In genomic region chr3:98746882-98747281, GRCh38 we compare ENCODE assay signal across 20 cellular contexts. TPM values are rescaled to one million over a fixed set of nuclear protein-coding genes. Genes with fewer than 3 reads are reported as not detected.
"Had no signal": no experiment of that assay in that cellular context is flagged by ENCODE, and none has a peak within 500 bp of the region (broad histone marks: within the 10 kb centered on the region; RNA-seq: fewer than 3 reads in every experiment).

No MANE protein-coding gene starts in this region.

- H3K9me3 ChIP-seq: left lung, pancreas, suprapubic skin, upper lobe of left lung had no signal

- H3K36me3 Mint-ChIP-seq: activated naive CD8-positive, alpha-beta T cell treated with anti-CD3 and anti-CD28 coated beads for 36 hours had no signal

- ATAC-seq: activated CD4-positive, alpha-beta T cell treated with anti-CD3 and anti-CD28 coated beads for 36 hours; activated T-cell treated with anti-CD3 and anti-CD28 coated beads, Interleukin-2, amount 50 U/mL, for 72 hours; effector memory CD8-positive, alpha-beta T cell; left lung; pancreas; sciatic nerve; stimulated activated naive CD8-positive, alpha-beta T cell treated with anti-CD3 and anti-CD28 coated beads, Interleukin-15, Interleukin-2, amounts not matched to agents 100 U/mL and 50 U/mL, for 24 hours had no signal

- H3K4me3 ChIP-seq: left lung, pancreas, suprapubic skin, upper lobe of left lung had no signal

- H3K4me1 ChIP-seq: left lung had no signal

- H3K36me3 ChIP-seq: left lung, pancreas, suprapubic skin, upper lobe of left lung had no signal

- DNase-seq: activated CD4-positive, alpha-beta memory T cell treated with anti-CD3 and anti-CD28 coated beads, Interleukin-2, amount 10 ng/mL, durations not matched to agents 7 days and 5 days; activated CD4-positive, alpha-beta T cell treated with anti-CD3 and anti-CD28 coated beads for 36 hours; activated CD8-positive, alpha-beta memory T cell treated with anti-CD3 and anti-CD28 coated beads, Interleukin-2, amount 50 U/mL, for 4 hours; activated gamma-delta T cell treated with Interleukin-2 at 50 U/mL for 16 hours; activated naive CD8-positive, alpha-beta T cell treated with anti-CD3 and anti-CD28 coated beads for 36 hours; activated T-cell treated with anti-CD3 and anti-CD28 coated beads, Interleukin-2, amount 50 U/mL, for 72 hours; aorta; central memory CD4-positive, alpha-beta T cell; cortex of kidney; effector memory CD8-positive, alpha-beta T cell; erythroblast; left lung; pancreas; stimulated activated CD4-positive, alpha-beta T cell treated with anti-CD3 and anti-CD28 coated beads, Interleukin-2, amount 100 ng/mL, for 24 hours; stimulated activated naive CD8-positive, alpha-beta T cell treated with anti-CD3 and anti-CD28 coated beads, Interleukin-15, Interleukin-2, amounts not matched to agents 100 U/mL and 50 U/mL, for 24 hours; T1000; upper lobe of left lung had no signal

- H3K4me3 Mint-ChIP-seq: activated CD4-positive, alpha-beta memory T cell treated with anti-CD3 and anti-CD28 coated beads, Interleukin-2, amount 10 ng/mL, durations not matched to agents 7 days and 5 days; activated CD4-positive, alpha-beta T cell treated with anti-CD3 and anti-CD28 coated beads for 36 hours; activated naive CD8-positive, alpha-beta T cell treated with anti-CD3 and anti-CD28 coated beads for 36 hours; activated T-cell treated with anti-CD3 and anti-CD28 coated beads, Interleukin-2, amount 50 U/mL, for 72 hours; effector memory CD8-positive, alpha-beta T cell had no signal

- H3K9me3 Mint-ChIP-seq: activated CD4-positive, alpha-beta memory T cell treated with anti-CD3 and anti-CD28 coated beads, Interleukin-2, amount 10 ng/mL, durations not matched to agents 7 days and 5 days; activated naive CD8-positive, alpha-beta T cell treated with anti-CD3 and anti-CD28 coated beads for 36 hours; activated T-cell treated with anti-CD3 and anti-CD28 coated beads, Interleukin-2, amount 50 U/mL, for 72 hours; effector memory CD8-positive, alpha-beta T cell had no signal

- H3K27me3 ChIP-seq: left lung, pancreas, suprapubic skin, upper lobe of left lung had no signal

- H3K4me1 Mint-ChIP-seq: activated CD4-positive, alpha-beta memory T cell treated with anti-CD3 and anti-CD28 coated beads, Interleukin-2, amount 10 ng/mL, durations not matched to agents 7 days and 5 days; activated CD4-positive, alpha-beta T cell treated with anti-CD3 and anti-CD28 coated beads for 36 hours; activated naive CD8-positive, alpha-beta T cell treated with anti-CD3 and anti-CD28 coated beads for 36 hours had no signal

- H3K27ac ChIP-seq: left lung, pancreas, suprapubic skin, upper lobe of left lung, VCaP had no signal

- H3K27ac Mint-ChIP-seq: activated CD4-positive, alpha-beta memory T cell treated with anti-CD3 and anti-CD28 coated beads, Interleukin-2, amount 10 ng/mL, durations not matched to agents 7 days and 5 days; activated CD4-positive, alpha-beta T cell treated with anti-CD3 and anti-CD28 coated beads for 36 hours; activated naive CD8-positive, alpha-beta T cell treated with anti-CD3 and anti-CD28 coated beads for 36 hours; activated T-cell treated with anti-CD3 and anti-CD28 coated beads, Interleukin-2, amount 50 U/mL, for 72 hours; effector memory CD8-positive, alpha-beta T cell had no signal

RNA-seq across cellular contexts. Expression of gene ST3GAL6, which starts 16.3 kb away (rescaled TPM):
- total RNA-seq: activated CD4-positive, alpha-beta memory T cell treated with anti-CD3 and anti-CD28 coated beads, Interleukin-2, amount 10 ng/mL, durations not matched to agents 7 days and 5 days; activated CD4-positive, alpha-beta T cell treated with anti-CD3 and anti-CD28 coated beads for 36 hours had no signal
